Comparison of ENCODE assay signal across 27 cellular contexts in the genomic region with DNA sequence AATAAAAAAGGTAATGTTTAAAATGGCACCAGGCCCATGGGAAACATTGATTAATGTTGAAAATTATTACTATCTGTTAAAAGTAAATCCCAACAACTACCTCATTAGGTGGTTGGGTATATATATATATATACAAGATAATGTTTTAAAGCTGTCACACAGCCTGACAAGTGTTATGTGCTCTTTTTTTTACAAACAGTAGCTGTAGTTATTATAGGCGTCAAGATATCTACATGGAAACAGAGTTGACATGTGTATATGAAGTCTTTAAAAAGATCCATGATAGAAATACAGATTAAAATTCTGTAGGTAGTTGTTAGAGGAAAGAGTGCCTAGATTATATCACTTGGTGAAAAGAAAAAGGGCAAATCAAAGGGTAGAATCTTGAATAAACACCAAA.
"Had no signal": no experiment of that assay in that cellular context is flagged by ENCODE, and none has a peak within 500 bp of the region (broad histone marks: within the 10 kb centered on the region; RNA-seq: fewer than 3 reads in every experiment).

No MANE protein-coding gene starts in this region.

- ATAC-seq: stimulated activated effector memory CD8-positive, alpha-beta T cell treated with anti-CD3 and anti-CD28 coated beads, Interleukin-12 subunit alpha, Interleukin-12 subunit beta, amount 100 ng/mL, for 72 hours; stimulated activated memory B cell treated with anti-CD40 and anti-IgM and Interleukin-4, amounts not matched to agents 10 μg/mL and 1 μg/mL and 100 μg/mL, for 72 hours; stimulated activated naive B cell treated with anti-CD40 and anti-IgM and Interleukin-4, amounts not matched to agents 10 μg/mL and 1 μg/mL and 100 μg/mL, for 72 hours; stimulated activated naive CD8-positive, alpha-beta T cell treated with anti-CD3 and anti-CD28 coated beads, Interleukin-15, amount 100 ng/mL, for 72 hours; stimulated activated naive CD8-positive, alpha-beta T cell treated with anti-CD3 and anti-CD28 coated beads, Interleukin-15, Interleukin-2, amounts not matched to agents 100 U/mL and 50 U/mL, for 24 hours; upper lobe of right lung had no signal

- H3K4me3 ChIP-seq: stomach, suprapubic skin, testis, thoracic aorta, thyroid gland, tibial artery, tibial nerve, transverse colon, upper lobe of left lung, upper lobe of right lung, uterus, vagina had no signal

- H3K9me3 ChIP-seq: suprapubic skin, testis, thoracic aorta, thyroid gland, tibial artery, tibial nerve, transverse colon, upper lobe of left lung, upper lobe of right lung, uterus, vagina had no signal

- H3K27ac ChIP-seq: suprapubic skin, testis, thoracic aorta, thyroid gland, tibial artery, tibial nerve, transverse colon, upper lobe of left lung, upper lobe of right lung, uterus, vagina had no signal

- H3K4me1 ChIP-seq: suprapubic skin, testis, thyroid gland, tibial artery, uterus, vagina had no signal

- H3K27me3 ChIP-seq: stomach, suprapubic skin, testis, thyroid gland, tibial artery, tibial nerve, transverse colon, upper lobe of left lung, upper lobe of right lung, vagina had no signal

- DNase-seq: stimulated activated CD4-positive, alpha-beta T cell treated with anti-CD3 and anti-CD28 coated beads, Interleukin-2, amount 100 ng/mL, for 48 hours; stimulated activated CD4-positive, alpha-beta T cell treated with anti-CD3 and anti-CD28 coated beads, Interleukin-4, amount 100 ng/mL, for 1 hour; stimulated activated CD4-positive, alpha-beta T cell treated with anti-CD3 and anti-CD28 coated beads, Interleukin-4, amount 100 ng/mL, for 24 hours; stimulated activated CD4-positive, alpha-beta T cell treated with anti-CD3 and anti-CD28 coated beads, Interleukin-4, amount 100 ng/mL, for 4 hours; stimulated activated CD8-positive, alpha-beta memory T cell treated with anti-CD3 and anti-CD28 coated beads, Interleukin-4, amount 100 ng/mL, for 48 hours; stimulated activated naive B cell treated with anti-CD40 and anti-IgM and Interleukin-4, amounts not matched to agents 10 μg/mL and 1 μg/mL and 100 μg/mL, for 72 hours; stimulated activated naive CD4-positive, alpha-beta T cell; stimulated activated naive CD4-positive, alpha-beta T cell treated with Interleukin-2 at 50 U/mL for 16 hours; stimulated activated naive CD8-positive, alpha-beta T cell treated with anti-CD3 and anti-CD28 coated beads, Interleukin-15, amount 100 ng/mL, for 72 hours; stimulated activated naive CD8-positive, alpha-beta T cell treated with anti-CD3 and anti-CD28 coated beads, Interleukin-15, Interleukin-2, amounts not matched to agents 100 U/mL and 50 U/mL, for 24 hours; stomach; substantia nigra; testis; thyroid gland; tibial artery; transverse colon; trophoblast cell; upper lobe of left lung; upper lobe of right lung; uterus had no signal

- H3K36me3 ChIP-seq: stomach, suprapubic skin, thoracic aorta, thyroid gland, tibial artery, tibial nerve, transverse colon, upper lobe of left lung, upper lobe of right lung, uterus, vagina had no signal

- FAIRE-seq: urothelium cell line had no signal
